Comparison of ENCODE assay signal across 1 cellular context in the genomic region with DNA sequence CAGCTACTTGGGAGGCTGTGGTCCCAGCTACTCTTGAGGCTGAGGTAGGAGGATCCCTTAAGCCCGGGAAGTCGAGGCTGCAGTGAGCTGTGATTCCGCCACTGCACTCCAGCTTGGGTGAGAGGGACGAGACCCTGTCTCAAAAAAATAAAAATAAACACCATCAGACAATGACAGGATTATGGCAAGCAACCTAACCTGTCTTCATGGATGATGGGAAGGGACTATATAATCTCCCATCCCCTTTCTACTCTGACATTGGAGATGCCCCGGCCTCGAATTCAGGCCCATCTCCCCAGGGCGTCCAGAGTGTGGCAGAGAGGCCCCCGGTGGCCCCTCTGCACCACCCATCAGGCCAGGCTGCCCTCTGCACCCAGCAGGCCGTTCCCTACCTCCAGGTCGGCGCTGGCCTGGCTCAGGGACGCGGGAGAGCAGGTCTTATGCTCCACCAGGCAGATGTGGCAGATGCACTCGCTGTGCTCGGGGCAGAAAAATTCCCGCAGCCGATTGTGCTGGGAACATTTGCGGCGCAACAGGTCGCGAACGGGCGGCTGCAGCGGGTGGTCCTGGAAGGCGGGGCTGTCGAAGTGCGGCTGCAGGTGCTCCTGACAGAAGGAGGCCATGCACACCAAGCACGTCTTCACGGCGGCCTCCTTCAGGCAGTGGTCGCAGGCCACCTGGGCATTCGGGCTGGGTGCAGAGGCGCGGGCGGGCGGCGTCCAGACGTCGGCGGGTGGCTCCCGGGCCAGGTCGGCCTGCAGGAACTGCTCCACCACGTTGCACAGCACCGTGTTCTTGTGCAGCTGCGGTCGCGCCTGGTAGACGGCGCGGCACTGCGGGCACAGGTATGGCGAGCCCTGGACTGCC.
TF ChIP-seq lines count a peak whose summit lies in the region.

No MANE protein-coding gene starts in this region.

TF ChIP-seq in WTC11, 78 proteins besides CTCF, POLR2A, EP300 and RAD21 (continued from another document):
- TF ChIP-seq, protein P1, sequence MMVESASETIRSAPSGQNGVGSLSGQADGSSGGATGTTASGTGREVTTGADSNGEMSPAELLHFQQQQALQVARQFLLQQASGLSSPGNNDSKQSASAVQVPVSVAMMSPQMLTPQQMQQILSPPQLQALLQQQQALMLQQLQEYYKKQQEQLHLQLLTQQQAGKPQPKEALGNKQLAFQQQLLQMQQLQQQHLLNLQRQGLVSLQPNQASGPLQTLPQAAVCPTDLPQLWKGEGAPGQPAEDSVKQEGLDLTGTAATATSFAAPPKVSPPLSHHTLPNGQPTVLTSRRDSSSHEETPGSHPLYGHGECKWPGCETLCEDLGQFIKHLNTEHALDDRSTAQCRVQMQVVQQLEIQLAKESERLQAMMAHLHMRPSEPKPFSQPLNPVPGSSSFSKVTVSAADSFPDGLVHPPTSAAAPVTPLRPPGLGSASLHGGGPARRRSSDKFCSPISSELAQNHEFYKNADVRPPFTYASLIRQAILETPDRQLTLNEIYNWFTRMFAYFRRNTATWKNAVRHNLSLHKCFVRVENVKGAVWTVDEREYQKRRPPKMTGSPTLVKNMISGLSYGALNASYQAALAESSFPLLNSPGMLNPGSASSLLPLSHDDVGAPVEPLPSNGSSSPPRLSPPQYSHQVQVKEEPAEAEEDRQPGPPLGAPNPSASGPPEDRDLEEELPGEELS (CRISPR knock-in tag; IDR thresholded peaks at IDR 0.05), result 0 out of 2 replicates have a peak, but pooled peaks have one; percentile 29
